Comparison of ENCODE assay signal across 8 cellular contexts in genomic region chr20:29790510-29790909, GRCh38.
"Had no signal": no experiment of that assay in that cellular context is flagged by ENCODE, and none has a peak within 500 bp of the region (broad histone marks: within the 10 kb centered on the region; RNA-seq: fewer than 3 reads in every experiment).

No MANE protein-coding gene starts in this region.

- H3K4me3 ChIP-seq: GM12878 had no signal

- ATAC-seq: GM12878 had no signal

- FAIRE-seq: G401.6, GM12878, GM12891, GM12892, GM18507, GM19239 had no signal

- DNase-seq: GDM1, GF-D8 had no signal
